1 cellular context compared by ENCODE assay signal in genomic region chr3:168095611-168096209, GRCh38.
TF ChIP-seq lines count a peak whose summit lies in the region.

GOLIM4 (minus strand) TSS chr3:168095924; CDS start chr3:168095285, 639 bp downstream.

TF ChIP-seq in HepG2, 621 proteins besides CTCF, POLR2A, EP300 and RAD21 (continued from another document and continues in another):
- TF ChIP-seq FUBP1 (CRISPR knock-in tag; IDR thresholded peaks at IDR 0.05; ENCODE audit: borderline replicate concordance) (no peak), IKZF1 (IDR thresholded peaks at IDR 0.05) (no peak), ZIK1 (CRISPR knock-in tag; IDR thresholded peaks at IDR 0.05; ENCODE audit: borderline replicate concordance, low read depth) (peak; percentile 70; the same call in 1 of the 2 replicates), HIC2 (CRISPR knock-in tag; IDR thresholded peaks at IDR 0.05; ENCODE audit: low read depth) (peak; percentile 80; the same call in 1 of the 2 replicates), ZNF598 (CRISPR knock-in tag; IDR thresholded peaks at IDR 0.05; ENCODE audit: borderline replicate concordance) (peak; percentile 56), MXI1 (IDR thresholded peaks at IDR 0.05; ENCODE audit: borderline replicate concordance, low read depth, low read length) (peak; percentile 93; the same call in 2 of the 3 replicates), ZFYVE20 (CRISPR knock-in tag; IDR thresholded peaks at IDR 0.05; ENCODE audit: borderline replicate concordance, low read depth) (no peak), ZSCAN25 (CRISPR knock-in tag; IDR thresholded peaks at IDR 0.05) (no peak), ZNF446 (CRISPR knock-in tag; IDR thresholded peaks at IDR 0.05) (no peak; the same call in 1 of the 2 replicates), ZNF142 (CRISPR knock-in tag; IDR thresholded peaks at IDR 0.05) (no peak), RELA (CRISPR knock-in tag; IDR thresholded peaks at IDR 0.05) (no peak), HNF4A (CRISPR knock-in tag; IDR thresholded peaks at IDR 0.05) (peak; percentile 27), ZNF772 (CRISPR knock-in tag; IDR thresholded peaks at IDR 0.05) (no peak), ZNF17 (CRISPR knock-in tag; IDR thresholded peaks at IDR 0.05) (no peak), ZBTB37 (CRISPR knock-in tag; IDR thresholded peaks at IDR 0.05) (no peak), ZNF337 (CRISPR knock-in tag; IDR thresholded peaks at IDR 0.05; ENCODE audit: borderline replicate concordance, low read depth) (peak; percentile 69), ZNF317 (CRISPR knock-in tag; IDR thresholded peaks at IDR 0.05) (peak; percentile 76), SPEN (CRISPR knock-in tag; IDR thresholded peaks at IDR 0.05; ENCODE audit: low read depth) (peak; percentile 72), SP4 (CRISPR knock-in tag; IDR thresholded peaks at IDR 0.05) (peak; percentile 72), CEBPB (IDR thresholded peaks at IDR 0.05; ENCODE audit: borderline replicate concordance, low read depth, low read length) (no peak), MXD3 (CRISPR knock-in tag; IDR thresholded peaks at IDR 0.05) (peak; percentile 79), ZNF512B (CRISPR knock-in tag; IDR thresholded peaks at IDR 0.05; ENCODE audit: borderline replicate concordance) (no peak), ZNF101 (CRISPR knock-in tag; IDR thresholded peaks at IDR 0.05; ENCODE audit: borderline replicate concordance, low read depth) (no peak), ZNF672 (CRISPR knock-in tag; IDR thresholded peaks at IDR 0.05) (peak; percentile 75), ZBTB43 (CRISPR knock-in tag; conservative IDR thresholded peaks at IDR 0.05) (peak; percentile 67), SKIL (CRISPR knock-in tag; IDR thresholded peaks at IDR 0.05; ENCODE audit: borderline replicate concordance) (peak; percentile 75), ZFP41 (CRISPR knock-in tag; IDR thresholded peaks at IDR 0.05; ENCODE audit: borderline replicate concordance) (no peak; the same call in 1 of the 2 replicates), ZNF761 (CRISPR knock-in tag; conservative IDR thresholded peaks at IDR 0.05) (no peak), TBL1XR1 (IDR thresholded peaks at IDR 0.05; ENCODE audit: borderline replicate concordance, low read length, partially characterized antibody) (no peak), ZNF12 (CRISPR knock-in tag; IDR thresholded peaks at IDR 0.05) (no peak), TRIM24 (CRISPR knock-in tag; IDR thresholded peaks at IDR 0.05) (no peak), ZNF136 (CRISPR knock-in tag; IDR thresholded peaks at IDR 0.05; ENCODE audit: low read depth) (no peak; the same call in 1 of the 2 replicates), ATF3 (CRISPR knock-in tag; IDR thresholded peaks at IDR 0.05) (peak; percentile 17; the same call in 1 of the 2 replicates), NCOA1 (CRISPR knock-in tag; IDR thresholded peaks at IDR 0.05) (peak; percentile 58; the same call in 1 of the 2 replicates), HMGXB4 (CRISPR knock-in tag; IDR thresholded peaks at IDR 0.05; ENCODE audit: borderline replicate concordance in 1 of 2, low read depth in 1 of 2) (no peak; a peak in 1 of 4 replicates), ZNF264 (CRISPR knock-in tag; IDR thresholded peaks at IDR 0.05) (no peak), ZFP90 (CRISPR knock-in tag; IDR thresholded peaks at IDR 0.05; ENCODE audit: borderline replicate concordance) (peak; percentile 55; the same call in 1 of the 2 replicates), CAMTA2 (CRISPR knock-in tag; IDR thresholded peaks at IDR 0.05; ENCODE audit: borderline replicate concordance) (no peak), NR3C1 (CRISPR knock-in tag; IDR thresholded peaks at IDR 0.05) (no peak), SP1 (IDR thresholded peaks at IDR 0.05) (no peak), SP1 (CRISPR knock-in tag; IDR thresholded peaks at IDR 0.05) (peak; percentile 16), FOXK2 (IDR thresholded peaks at IDR 0.05) (no peak), HNRNPL (IDR thresholded peaks at IDR 0.05; ENCODE audit: low read depth, low read length) (peak; percentile 75; the same call in 1 of the 2 replicates)
